Comparison of ENCODE assay signal across 8 cellular contexts in the genomic region with DNA sequence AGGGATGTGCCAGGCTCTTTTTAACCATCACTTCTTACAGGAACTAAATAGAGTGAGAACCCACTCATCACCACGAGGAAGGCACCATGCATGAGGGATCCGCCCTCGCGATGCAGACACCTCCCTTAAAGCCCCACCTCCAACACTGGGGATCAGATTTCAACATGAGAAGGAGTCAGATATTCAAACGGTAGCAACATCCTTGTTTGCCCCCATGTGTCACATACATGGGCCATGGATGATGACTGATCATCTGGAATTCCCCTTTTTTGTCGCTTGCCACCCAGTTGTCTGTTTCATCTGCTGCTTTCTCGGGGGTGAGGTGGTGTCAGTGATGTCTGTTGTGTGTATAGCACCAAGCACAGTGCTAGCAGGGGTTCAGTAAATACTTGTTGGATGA. TPM values are rescaled to one million over a fixed set of nuclear protein-coding genes. Genes with fewer than 3 reads are reported as not detected.
DNase-seq lines count a peak whose midpoint lies in the region; ATAC-seq and TF ChIP-seq lines count a peak whose summit lies in the region.

No MANE protein-coding gene starts in this region.

- ATAC-seq in GM18520 (IDR thresholded peaks at IDR 0.05; ENCODE audit: unreplicated experiment) (peak; percentile 37), HG02852 (IDR thresholded peaks at IDR 0.05; ENCODE audit: unreplicated experiment) (peak; percentile 50), upper lobe of right lung (no peak)

- 57 to 61% methylated on average over 6 to 7 of the region's 7 CpGs for WGBS in esophagus squamous epithelium, 2 donors

- peak overlapping the region; percentile 83 for H3K27ac Mint-ChIP-seq in T-helper 2 cell treated with Interferon-gamma antibody and Interleukin-4, amounts not matched to agents 5 μg/mL and 100 μg/mL, for 36 hours

- TF ChIP-seq CTCF in epithelial cell of esophagus (IDR thresholded peaks at IDR 0.05; ENCODE audit: insufficient read depth, low read depth, low read length, missing control alignments) (no peak), upper lobe of right lung (IDR thresholded peaks at IDR 0.05) (no peak), foreskin fibroblast (IDR thresholded peaks at IDR 0.05; ENCODE audit: low read depth, low read length) (no peak), esophagus squamous epithelium (IDR thresholded peaks at IDR 0.05) (no peak)

- peaks cover 40% of the 10 kb centered on the region for H3K36me3 Mint-ChIP-seq in T-helper 2 cell treated with Interferon-gamma antibody and Interleukin-4, amounts not matched to agents 5 μg/mL and 100 μg/mL, for 36 hours (ENCODE audit: low read depth)

- H3K4me1 Mint-ChIP-seq in T-helper 2 cell treated with Interferon-gamma antibody and Interleukin-4, amounts not matched to agents 5 μg/mL and 100 μg/mL, for 36 hours (ENCODE audit: low read depth), result peaks cover 75% of the 10 kb centered on the region

- intact Hi-C loops in upper lobe of right lung (cut with DNase I), result no loop called here
- intact Hi-C loops in esophagus squamous epithelium (cut with DNase I), result no loop called here

- no peak for TF ChIP-seq POLR2A in esophagus squamous epithelium (IDR thresholded peaks at IDR 0.05)

- no peaks in the 10 kb centered on the region for H3K36me3 ChIP-seq in upper lobe of right lung
- peaks cover 0 to 8% (median 0%) of the 10 kb centered on the region in 3 donors for H3K36me3 ChIP-seq in esophagus squamous epithelium

- peaks cover 38% of the 10 kb centered on the region for H3K4me1 ChIP-seq in upper lobe of right lung
- H3K4me1 ChIP-seq in esophagus squamous epithelium, result peaks cover 18 to 88% (median 49%) of the 10 kb centered on the region in 3 donors

- H3K27ac ChIP-seq in upper lobe of right lung (no peak overlapping the region), esophagus squamous epithelium (no peak overlapping the region)

- no peaks in the 10 kb centered on the region for H3K27me3 ChIP-seq in upper lobe of right lung
- no peaks in the 10 kb centered on the region for H3K27me3 ChIP-seq in esophagus squamous epithelium

- peak overlapping the region; percentile 64 for H3K4me3 Mint-ChIP-seq in T-helper 2 cell treated with Interferon-gamma antibody and Interleukin-4, amounts not matched to agents 5 μg/mL and 100 μg/mL, for 36 hours

- H3K4me3 ChIP-seq in epithelial cell of esophagus (ENCODE audit: low read length), result no peak overlapping the region
- no peak overlapping the region for H3K4me3 ChIP-seq in upper lobe of right lung
- no peak overlapping the region for H3K4me3 ChIP-seq in foreskin fibroblast (ENCODE audit: low read depth in 1 of 2, low read length in 2 of 2)
- no peak overlapping the region for H3K4me3 ChIP-seq in esophagus squamous epithelium

- H3K9me3 ChIP-seq in upper lobe of right lung, result no peaks in the 10 kb centered on the region
- no peaks in the 10 kb centered on the region for H3K9me3 ChIP-seq in esophagus squamous epithelium

- no peaks in the 10 kb centered on the region for H3K27me3 Mint-ChIP-seq in T-helper 2 cell treated with Interferon-gamma antibody and Interleukin-4, amounts not matched to agents 5 μg/mL and 100 μg/mL, for 36 hours (ENCODE audit: low read depth)

- H3K9me3 Mint-ChIP-seq in T-helper 2 cell treated with Interferon-gamma antibody and Interleukin-4, amounts not matched to agents 5 μg/mL and 100 μg/mL, for 36 hours, result no peaks in the 10 kb centered on the region

- peak; percentile 79 for DNase-seq in T-helper 2 cell treated with Interferon-gamma antibody and Interleukin-4, amounts not matched to agents 5 μg/mL and 100 μg/mL, for 36 hours (ENCODE audit: low spot score)
- DNase-seq in epithelial cell of esophagus (ENCODE audit: low read depth), result peak; percentile 53
- no peak for DNase-seq in upper lobe of right lung
- DNase-seq in foreskin fibroblast, result no peak
- DNase-seq in esophagus squamous epithelium (lab: John Stamatoyannopoulos, UW), result no peak
- DNase-seq in GM19240 (ENCODE audit: insufficient read length, low spot score), result no peak

RNA-seq across cellular contexts. Expression of gene NCK2, which starts 57.9 kb away (rescaled TPM):
- 49.7 TPM for total RNA-seq in upper lobe of right lung
- total RNA-seq in esophagus squamous epithelium, result 10 to 100 TPM; 55.4 to 90.5 (median 62.5) TPM

Comparison
In these comparisons a context has a peak if more than half of its experiments do, and no peak if none do; other contexts are left out.
1. DNase-seq: peak in T-helper 2 cell treated with Interferon-gamma antibody and Interleukin-4, amounts not matched to agents 5 μg/mL and 100 μg/mL, for 36 hours (single experiment) and epithelial cell of esophagus (single experiment); none in upper lobe of right lung (single experiment), foreskin fibroblast (0 of 2), esophagus squamous epithelium (single experiment) and GM19240 (single experiment).